In the genomic region with DNA sequence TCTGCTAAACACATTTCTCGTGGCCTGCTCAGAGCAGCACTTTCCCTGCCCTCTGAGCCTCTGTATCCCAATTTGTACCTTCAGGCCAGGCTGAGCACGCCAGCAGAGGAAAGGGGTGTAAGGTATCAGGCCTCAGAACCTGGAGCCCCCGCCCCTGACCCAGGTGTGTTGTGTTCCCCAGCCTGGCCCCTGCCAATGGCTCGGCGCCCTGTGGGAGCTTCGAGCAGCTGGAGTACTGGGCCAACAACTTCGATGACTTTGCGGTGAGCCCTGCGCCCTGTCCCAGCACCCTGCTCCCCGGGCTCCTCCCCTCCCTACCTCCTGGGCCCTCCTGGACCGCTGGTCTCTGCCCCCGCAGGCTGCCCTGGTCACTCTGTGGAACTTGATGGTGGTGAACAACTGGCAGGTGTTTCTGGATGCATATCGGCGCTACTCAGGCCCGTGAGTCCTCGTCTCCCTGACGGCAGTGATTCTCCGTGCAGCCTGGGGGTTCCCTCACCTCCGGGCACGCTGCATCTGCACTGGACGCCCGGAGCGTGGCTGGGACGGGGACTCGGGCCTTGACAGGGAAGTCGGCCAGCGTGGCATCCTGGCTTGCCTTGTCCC, we compare ENCODE assay signal across 16 cellular contexts.
"Had no signal": no experiment of that assay in that cellular context is flagged by ENCODE, and none has a peak within 500 bp of the region (broad histone marks: within the 10 kb centered on the region; RNA-seq: fewer than 3 reads in every experiment).

No MANE protein-coding gene starts in this region.

- ATAC-seq: left lobe of liver; stimulated activated naive B cell treated with anti-CD40 and anti-IgM and Interleukin-4, amounts not matched to agents 10 μg/mL and 1 μg/mL and 100 μg/mL, for 72 hours had no signal

- DNase-seq: activated CD4-positive, alpha-beta T cell treated with anti-CD3 and anti-CD28 coated beads for 1 hour; activated CD4-positive, alpha-beta T cell treated with anti-CD3 and anti-CD28 coated beads, Interleukin-2, amount 50 U/mL, for 48 hours; activated gamma-delta T cell; cerebellar nuclear complex; effector CD8-positive, alpha-beta T cell; midbrain; nephron progenitor cell; SIG-M5; small intestine; stimulated activated CD4-positive, alpha-beta T cell treated with anti-CD3 and anti-CD28 coated beads, Interleukin-4, amount 100 ng/mL, for 24 hours; stimulated activated naive B cell treated with anti-CD40 and anti-IgM and Interleukin-4, amounts not matched to agents 10 μg/mL and 1 μg/mL and 100 μg/mL, for 72 hours had no signal

- H3K27me3 ChIP-seq: breast epithelium, right atrium auricular region, tibial nerve had no signal

- H3K4me1 ChIP-seq: breast epithelium had no signal

- H3K36me3 ChIP-seq: breast epithelium had no signal

- H3K27ac ChIP-seq: VCaP had no signal

- H3K9me3 ChIP-seq: breast epithelium, right atrium auricular region, tibial nerve had no signal

- H3K4me3 ChIP-seq: breast epithelium, right atrium auricular region, tibial nerve had no signal
